In the genomic region with DNA sequence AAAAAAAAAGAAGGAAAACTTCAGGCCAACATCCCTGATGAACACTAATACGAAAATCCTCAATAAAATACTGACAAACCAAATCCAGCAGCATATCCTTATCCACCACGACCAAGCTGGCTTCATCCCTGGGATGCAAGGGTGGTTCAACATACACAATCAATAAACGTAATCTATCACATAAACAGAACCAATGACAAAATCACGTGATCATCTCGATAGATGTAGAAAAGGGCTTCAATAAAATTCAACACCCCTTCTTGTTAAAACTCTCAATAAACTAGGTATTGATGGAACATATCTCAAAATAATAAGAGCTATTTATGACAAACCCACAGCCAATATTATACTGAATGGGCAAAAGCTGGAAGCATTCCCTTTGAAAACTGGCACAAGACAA, we compare ENCODE assay signal across 2 cellular contexts.
A peak's percentile ranks its signal among the peaks of the same experiment; 100 is the strongest.
DNase-seq lines count a peak whose midpoint lies in the region; ATAC-seq, FAIRE-seq and TF ChIP-seq lines count a peak whose summit lies in the region.
"Not testable (repeated sequence)": the region's sequence is repeated elsewhere in the genome, so short reads cannot be mapped to it uniquely, and the experiment has no call there.

No MANE protein-coding gene starts in this region.

- CTCF ChIA-PET in K562 (lab: Yijun Ruan, JAX; ENCODE audit: low intra/inter-chr PET ratio); HepG2 (lab: Yijun Ruan, JAX; ENCODE audit: low intra/inter-chr PET ratio, low total read pairs): not testable (repeated sequence)

- not testable (repeated sequence) for H3K9me1 ChIP-seq in K562 (ENCODE audit: control insufficient read depth, insufficient read depth, low read length)

- H3K27ac ChIP-seq in K562 (ENCODE audit: extremely low read depth, low read depth, low read length); HepG2 (ENCODE audit: extremely low read length, insufficient read depth, low read length): not testable (repeated sequence)

- not testable (repeated sequence) for H4K20me1 ChIP-seq in K562 (replicated peaks; ENCODE audit: control insufficient read depth, insufficient read depth, low read length); HepG2 (ENCODE audit: insufficient read depth, low read length)

- BruUV-seq in K562 (replicated peaks; lab: Mats Ljungman, UMichigan); HepG2 (replicated peaks; lab: Mats Ljungman, UMichigan): not testable (repeated sequence)

- POLR2A ChIA-PET in K562 (lab: Yijun Ruan, JAX); HepG2 (lab: Yijun Ruan, JAX): not testable (repeated sequence)

- not testable (repeated sequence) for ATAC-seq in K562, HepG2

- not testable (repeated sequence) for DNase-seq in K562 (ENCODE audit: extremely low read depth in 1 of 4, low spot score in 3 of 4); HepG2 (ENCODE audit: low spot score)

- not testable (repeated sequence) for TF ChIP-seq POLR2A in K562 (conservative IDR thresholded peaks at IDR 0.05); HepG2 (IDR thresholded peaks at IDR 0.05; ENCODE audit: insufficient read depth in 1 of 2, low read depth in 2 of 2, low read length in 2 of 2)

- not testable (repeated sequence) for TF ChIP-seq RAD21 in K562 (CRISPR knock-in tag; conservative IDR thresholded peaks at IDR 0.05 in 1 of 2, IDR thresholded peaks at IDR 0.05 in 1 of 2); HepG2 (CRISPR knock-in tag; IDR thresholded peaks at IDR 0.05)

- not testable (repeated sequence) for H3K27me3 ChIP-seq in K562 (ENCODE audit: control insufficient read depth in 2 of 2, insufficient read depth in 2 of 2, low read length in 2 of 2); HepG2 (ENCODE audit: control insufficient read depth in 1 of 2, insufficient read depth in 2 of 2, low read length in 2 of 2)

- TF ChIP-seq CTCF in K562 (IDR thresholded peaks at IDR 0.05 in 2 of 3, conservative IDR thresholded peaks at IDR 0.05 in 1 of 3; ENCODE audit: insufficient read depth in 2 of 3, low read depth in 1 of 3, low read length in 3 of 3); HepG2 (CRISPR knock-in tag; IDR thresholded peaks at IDR 0.05): not testable (repeated sequence)

- H2AFZ ChIP-seq in K562 (ENCODE audit: low read depth, low read length); HepG2 (ENCODE audit: low read length): not testable (repeated sequence)

- not testable (repeated sequence) for H3K36me3 ChIP-seq in K562 (ENCODE audit: control insufficient read depth, insufficient read depth, low read length); HepG2 (replicated peaks in 1 of 2; ENCODE audit: control insufficient read depth in 1 of 2, insufficient read depth in 2 of 2, low read length in 2 of 2)

- H3K9me3 ChIP-seq in K562 (replicated peaks; ENCODE audit: control insufficient read depth, insufficient read depth, low read depth, low read length); HepG2 (ENCODE audit: low read length): not testable (repeated sequence)

- intact Hi-C loops in K562 (cut with micrococcal nuclease); HepG2 (cut with micrococcal nuclease; ENCODE audit: unreplicated experiment): not testable (repeated sequence)

- not testable (repeated sequence) for H3K4me2 ChIP-seq in K562 (ENCODE audit: insufficient read depth, low read length); HepG2 (ENCODE audit: low read depth, low read length)

- TF ChIP-seq EP300 in K562 (IDR thresholded peaks at IDR 0.05; ENCODE audit: low read length); HepG2 (IDR thresholded peaks at IDR 0.05; ENCODE audit: low read depth in 2 of 2, low read length in 2 of 2); HepG2 (CRISPR knock-in tag; IDR thresholded peaks at IDR 0.05; ENCODE audit: borderline replicate concordance): not testable (repeated sequence)

- H3K4me3 ChIP-seq in K562; HepG2 (replicated peaks in 1 of 3; ENCODE audit: insufficient read depth in 1 of 3, low read depth in 2 of 3, low read length in 3 of 3): not testable (repeated sequence)

- not testable (repeated sequence) for FAIRE-seq in K562 (lab: Jason Lieb, UNC); HepG2 (lab: Jason Lieb, UNC)

- not testable (repeated sequence) for H3K4me1 ChIP-seq in K562 (replicated peaks in 1 of 2; ENCODE audit: control insufficient read depth in 2 of 2, insufficient read depth in 2 of 2, low read length in 2 of 2); HepG2 (ENCODE audit: insufficient read depth, low read length)

- not testable (repeated sequence) for H3K79me2 ChIP-seq in K562 (ENCODE audit: control insufficient read depth, insufficient read depth, low read length); HepG2 (ENCODE audit: insufficient read depth, low read length)

- H3K9ac ChIP-seq in K562 (ENCODE audit: insufficient read depth in 1 of 2, low read depth in 2 of 2, low read length in 2 of 2); HepG2 (ENCODE audit: insufficient read depth, low read depth, low read length): not testable (repeated sequence)

- under 1% methylated on average over 5 of the region's 5 CpGs for WGBS in K562 (ENCODE audit: insufficient coverage, low coverage, missing lambda C conversion rate)
- WGBS in HepG2 (ENCODE audit: low lambda C conversion rate), result 1% methylated on average over 5 of the region's 5 CpGs

- in situ Hi-C loops in K562 (cut with MboI); HepG2 (cut with HindIII; ENCODE audit: extremely low pct_ligation_motif_present, low pct_unique_long_range_greater_than_20kb): not testable (repeated sequence)

TF ChIP-seq in K562, 482 proteins besides CTCF, POLR2A, EP300 and RAD21:
- TF ChIP-seq, protein P1, sequence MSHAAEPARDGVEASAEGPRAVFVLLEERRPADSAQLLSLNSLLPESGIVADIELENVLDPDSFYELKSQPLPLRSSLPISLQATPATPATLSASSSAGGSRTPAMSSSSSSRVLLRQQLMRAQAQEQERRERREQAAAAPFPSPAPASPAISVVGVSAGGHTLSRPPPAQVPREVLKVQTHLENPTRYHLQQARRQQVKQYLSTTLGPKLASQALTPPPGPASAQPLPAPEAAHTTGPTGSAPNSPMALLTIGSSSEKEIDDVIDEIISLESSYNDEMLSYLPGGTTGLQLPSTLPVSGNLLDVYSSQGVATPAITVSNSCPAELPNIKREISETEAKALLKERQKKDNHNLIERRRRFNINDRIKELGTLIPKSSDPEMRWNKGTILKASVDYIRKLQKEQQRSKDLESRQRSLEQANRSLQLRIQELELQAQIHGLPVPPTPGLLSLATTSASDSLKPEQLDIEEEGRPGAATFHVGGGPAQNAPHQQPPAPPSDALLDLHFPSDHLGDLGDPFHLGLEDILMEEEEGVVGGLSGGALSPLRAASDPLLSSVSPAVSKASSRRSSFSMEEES (CRISPR knock-in tag; IDR thresholded peaks at IDR 0.05), result peak; percentile 92
TF ChIP-seq in K562: peak in this region for 1; not testable (repeated sequence) for 481.

TF ChIP-seq in HepG2, 621 proteins besides CTCF, POLR2A, EP300 and RAD21:
- peak; percentile 67; the same call in 1 of the 2 replicates for TF ChIP-seq RAD51 (IDR thresholded peaks at IDR 0.05; ENCODE audit: borderline replicate concordance)
